ENCODE assay signal across 25 cellular contexts in genomic region chr12:50261654-50262053, GRCh38. TPM values are rescaled to one million over a fixed set of nuclear protein-coding genes. Genes with fewer than 3 reads are reported as not detected.
DNase-seq lines count a peak whose midpoint lies in the region; ATAC-seq, FAIRE-seq and TF ChIP-seq lines count a peak whose summit lies in the region.
"Had no signal": no experiment of that assay in that cellular context is flagged by ENCODE, and none has a peak within 500 bp of the region (broad histone marks: within the 10 kb centered on the region; RNA-seq: fewer than 3 reads in every experiment).

No MANE protein-coding gene starts in this region.

- H3K27ac ChIP-seq in OCI-LY7 (ENCODE audit: low read depth, low read length, poor library complexity, severe bottlenecking) (no peak overlapping the region), pancreas (no peak overlapping the region)
- H3K27ac ChIP-seq: adrenal gland, epithelial cell of prostate, SJCRH30, stomach had no signal

- ATAC-seq in GM18867 (IDR thresholded peaks at IDR 0.05; ENCODE audit: unreplicated experiment) (no peak), GM18909 (IDR thresholded peaks at IDR 0.05; ENCODE audit: poor library complexity, unreplicated experiment) (no peak), pancreas (no peak)
- ATAC-seq: WTC11 had no signal

- CTCF ChIA-PET in OCI-LY7 (lab: Charles Lee; ENCODE audit: unreplicated experiment): no interaction called here

- H3K4me3 ChIP-seq in OCI-LY7 (ENCODE audit: low read depth, low read length, poor library complexity, severe bottlenecking): no peak overlapping the region
- H3K4me3 ChIP-seq in choroid plexus epithelial cell (ENCODE audit: low read depth, low read length): no peak overlapping the region
- no peak overlapping the region for H3K4me3 ChIP-seq in pancreas
- H3K4me3 ChIP-seq: adrenal gland, SJCRH30, stomach had no signal

- H3K36me3 ChIP-seq in OCI-LY7 (ENCODE audit: insufficient read depth, low read length) (no peaks in the 10 kb centered on the region), pancreas (no peaks in the 10 kb centered on the region)
- H3K36me3 ChIP-seq: adrenal gland, SJCRH30, stomach had no signal

- DNase-seq in D721Med (ENCODE audit: insufficient read length, low spot score) (no peak), HCEC 1CT (peak; percentile 55), OCI-LY7 (ENCODE audit: low spot score) (no peak), choroid plexus epithelial cell (ENCODE audit: low read depth) (peak; percentile 36), GM12891 (ENCODE audit: insufficient read length, low spot score) (no peak), pancreas (no peak)
- DNase-seq: activated CD4-positive, alpha-beta T cell treated with anti-CD3 and anti-CD28 coated beads, Interleukin-2, amount 50 U/mL, for 48 hours; activated gamma-delta T cell treated with Interleukin-2 at 50 U/mL for 16 hours; adrenal gland; CD4-positive, CD25-positive, alpha-beta regulatory T cell; DMS79; foreskin melanocyte; GOT3; islet precursor cell; NCI-H1436 treated with DMSO at 0.1 percent for 48 hours; NCI-H2171; NCI-H748 treated with DMSO at 0.1 percent for 48 hours; SJCRH30; stimulated activated CD4-positive, alpha-beta T cell treated with anti-CD3 and anti-CD28 coated beads, Interleukin-4, amount 100 ng/mL, for 24 hours; stomach had no signal

- BruUV-seq in OCI-LY7 (replicated peaks; lab: Mats Ljungman, UMichigan): no TSS peak

- no peaks in the 10 kb centered on the region for H4K20me1 ChIP-seq in OCI-LY7 (ENCODE audit: insufficient read depth, low read length)

- FAIRE-seq in D721Med (lab: Jason Lieb, UNC): no peak
- FAIRE-seq in GM12891 (lab: Jason Lieb, UNC): no peak
- FAIRE-seq in pancreas (lab: Jason Lieb, UNC): no peak
- FAIRE-seq: HTR-8/SVneo had no signal

- peak; percentile 7 for TF ChIP-seq CTCF in D721Med (IDR thresholded peaks at IDR 0.05; ENCODE audit: insufficient read depth, missing control alignments)
- peak; percentile 40; the same call in 1 of the 2 replicates for TF ChIP-seq CTCF in OCI-LY7 (conservative IDR thresholded peaks at IDR 0.05; ENCODE audit: low read length)
- TF ChIP-seq CTCF in choroid plexus epithelial cell (conservative IDR thresholded peaks at IDR 0.05; ENCODE audit: low read depth, low read length): peak; percentile 27
- no peak for TF ChIP-seq CTCF in pancreas (IDR thresholded peaks at IDR 0.05)

- H3K9me3 ChIP-seq in OCI-LY7 (ENCODE audit: low read length) (no peaks in the 10 kb centered on the region), pancreas (no peaks in the 10 kb centered on the region)
- H3K9me3 ChIP-seq: adrenal gland, stomach had no signal

- 79 to 81% methylated on average over 3 of the region's 3 CpGs for WGBS in pancreas, 2 donors

- no peak overlapping the region for H2AFZ ChIP-seq in OCI-LY7 (ENCODE audit: low read length)

- TF ChIP-seq POLR2A in GM12891 (IDR thresholded peaks at IDR 0.05; ENCODE audit: low read depth, low read length): no peak

- POLR2A ChIA-PET in OCI-LY7 (lab: Charles Lee): interaction anchor here (0.6 kb wide), 1 partner anchor 34 kb away, joined by 5 read pairs; no protein-coding TSS in a partner anchor

- H3K27me3 ChIP-seq in pancreas: no peaks in the 10 kb centered on the region
- H3K27me3 ChIP-seq: adrenal gland, SJCRH30, stomach had no signal

- no peaks in the 10 kb centered on the region for H3K79me2 ChIP-seq in OCI-LY7 (ENCODE audit: insufficient read depth, low read depth, low read length)

- H3K4me1 ChIP-seq in OCI-LY7 (ENCODE audit: insufficient read depth, low read length, poor library complexity, severe bottlenecking) (peaks cover 11% of the 10 kb centered on the region), pancreas (peaks cover 9 to 29% (median 29%) of the 10 kb centered on the region in 3 donors)

- no peaks in the 10 kb centered on the region for H3K9me2 ChIP-seq in OCI-LY7 (ENCODE audit: insufficient read depth, low read length)

- no peak overlapping the region for H3K4me2 ChIP-seq in OCI-LY7 (ENCODE audit: low read length)

- intact Hi-C loops in OCI-LY7 (cut with micrococcal nuclease; ENCODE audit: unreplicated experiment): no loop called here
- intact Hi-C loops in pancreas (cut with DNase I): no loop called here

TF ChIP-seq in GM12891, 5 proteins besides CTCF, POLR2A, EP300 and RAD21:
- TF ChIP-seq POLR2AphosphoS5 (IDR thresholded peaks at IDR 0.05; ENCODE audit: low read depth, low read length): no peak
- TF ChIP-seq PAX5 (IDR thresholded peaks at IDR 0.05; ENCODE audit: insufficient read depth, low read length, severe bottlenecking): no peak
- TF ChIP-seq POU2F2 (IDR thresholded peaks at IDR 0.05; ENCODE audit: low read depth, low read length): no peak
- no peak for TF ChIP-seq SPI1 (IDR thresholded peaks at IDR 0.05; ENCODE audit: low read depth, low read length)
- no peak for TF ChIP-seq TAF1 (IDR thresholded peaks at IDR 0.05; ENCODE audit: low read depth, low read length)
TF ChIP-seq in GM12891: peak in this region for 0.

RNA-seq across cellular contexts. Expression of gene LIMA1, which starts 21.7 kb away (rescaled TPM):
- total RNA-seq in OCI-LY7 (2014; rRNA removed; shearing (Covaris generic)): 6.2 and 7.4 TPM in 2 replicates
- total RNA-seq in OCI-LY7 (2022) (18.2 and 20.4 TPM in 2 replicates), pancreas (10 to 100 TPM; 17.6 to 50.3 (median 27.2) TPM)
- polyA plus RNA-seq in GM12891 (2012; ENCODE audit: low read depth, missing spikeins): 36.0 TPM
- polyA plus RNA-seq in pancreas: 10 to 100 TPM; 19.8 to 24.1 TPM

Comparison
In these comparisons a context has a peak if more than half of its experiments do, and no peak if none do; other contexts are left out.
1. DNase-seq: peak in HCEC 1CT (single experiment) and choroid plexus epithelial cell (single experiment); none in D721Med (single experiment), OCI-LY7 (single experiment), GM12891 (single experiment) and pancreas (0 of 6).
2. CTCF ChIP-seq: peak in D721Med (single experiment), OCI-LY7 (single experiment) and choroid plexus epithelial cell (single experiment); none in pancreas (0 of 4).